In the genomic region with DNA sequence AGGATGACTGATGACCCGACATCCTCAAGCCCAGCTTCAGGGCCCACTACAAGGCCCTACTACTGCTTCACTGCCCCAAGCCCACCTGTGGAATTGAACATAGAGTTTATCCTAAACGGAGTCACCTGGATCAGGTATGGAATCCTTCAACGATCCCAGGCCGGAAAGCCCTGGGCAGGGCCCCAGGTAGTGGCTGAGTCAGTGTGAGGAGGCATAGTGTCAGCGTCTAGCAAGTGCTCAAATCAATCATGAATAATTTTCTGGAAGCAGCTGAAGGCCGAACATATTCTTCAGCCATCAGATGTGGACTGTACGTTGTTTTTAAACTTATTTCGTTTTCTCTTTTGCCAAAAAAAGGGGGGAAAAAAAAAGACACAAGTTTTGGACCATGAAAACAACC, we compare ENCODE assay signal across 18 cellular contexts.
"Had no signal": no experiment of that assay in that cellular context is flagged by ENCODE, and none has a peak within 500 bp of the region (broad histone marks: within the 10 kb centered on the region; RNA-seq: fewer than 3 reads in every experiment).

No MANE protein-coding gene starts in this region.

- H3K36me3 ChIP-seq: esophagus muscularis mucosa, gastroesophageal sphincter, left ventricle myocardium inferior, lower lobe of right lung, neutrophil, tibial nerve had no signal

- H3K27ac ChIP-seq: epithelial cell of prostate, esophagus muscularis mucosa, gastroesophageal sphincter, left ventricle myocardium inferior, lower lobe of right lung, neutrophil, testis, tibial nerve had no signal

- DNase-seq: effector memory CD4-positive, alpha-beta T cell; glutamatergic neuron; left ventricle myocardium inferior; lower lobe of right lung; mesendoderm; naive thymus-derived CD4-positive, alpha-beta T cell; nephron progenitor cell; posterior cingulate gyrus; stimulated activated CD4-positive, alpha-beta T cell treated with anti-CD3 and anti-CD28 coated beads, Interleukin-2, amount 100 ng/mL, for 24 hours; stimulated activated CD4-positive, alpha-beta T cell treated with anti-CD3 and anti-CD28 coated beads, Interleukin-4, amount 100 ng/mL, for 4 hours; stimulated activated naive B cell treated with anti-CD40 and anti-IgM and Interleukin-4, amounts not matched to agents 10 μg/mL and 1 μg/mL and 100 μg/mL, for 72 hours; stimulated activated naive CD8-positive, alpha-beta T cell treated with anti-CD3 and anti-CD28 coated beads, Interleukin-15, amount 100 ng/mL, for 72 hours; testis had no signal

- H3K27me3 ChIP-seq: esophagus muscularis mucosa, gastroesophageal sphincter, neutrophil, testis, tibial nerve had no signal

- H3K4me3 ChIP-seq: esophagus muscularis mucosa, gastroesophageal sphincter, left ventricle myocardium inferior, lower lobe of right lung, testis, tibial nerve had no signal

- H3K9me3 ChIP-seq: esophagus muscularis mucosa, gastroesophageal sphincter, left ventricle myocardium inferior, lower lobe of right lung, neutrophil, testis, tibial nerve had no signal

- H3K4me1 ChIP-seq: left ventricle myocardium inferior, lower lobe of right lung, testis, tibial nerve had no signal
